In genomic region chr9:31140316-31140715, GRCh38 we compare ENCODE assay signal across 9 cellular contexts.
DNase-seq lines count a peak whose midpoint lies in the region; ATAC-seq and TF ChIP-seq lines count a peak whose summit lies in the region.
"Had no signal": no experiment of that assay in that cellular context is flagged by ENCODE, and none has a peak within 500 bp of the region (broad histone marks: within the 10 kb centered on the region; RNA-seq: fewer than 3 reads in every experiment).

No MANE protein-coding gene starts in this region.

- ATAC-seq in body of pancreas = no peak
- no peak for ATAC-seq in heart right ventricle
- no peak for ATAC-seq in heart left ventricle
- no peak for ATAC-seq in effector memory CD8-positive, alpha-beta T cell (replicated peaks)
- ATAC-seq: activated CD4-positive, CD25-positive, alpha-beta regulatory T cell treated with anti-CD3 and anti-CD28 coated beads, Interleukin-2, amount 50 U/mL, for 24 hours had no signal

- H3K4me1 ChIP-seq in body of pancreas (peaks cover 12% of the 10 kb centered on the region), neural progenitor cell (no peaks in the 10 kb centered on the region), heart right ventricle (no peaks in the 10 kb centered on the region), heart left ventricle (no peaks in the 10 kb centered on the region)

- no peak overlapping the region for H3K27ac ChIP-seq in body of pancreas
- no peak overlapping the region for H3K27ac ChIP-seq in neural progenitor cell
- no peak overlapping the region for H3K27ac ChIP-seq in heart right ventricle
- no peak overlapping the region for H3K27ac ChIP-seq in heart left ventricle

- TF ChIP-seq CTCF in body of pancreas (IDR thresholded peaks at IDR 0.05) = peak in 6 of 7 experiments; percentile 28 to 58 (median 42)
- TF ChIP-seq CTCF in neural progenitor cell (IDR thresholded peaks at IDR 0.05) = peak; percentile 63
- peak in 1 of 9 donors; percentile 22 for TF ChIP-seq CTCF in heart right ventricle (IDR thresholded peaks at IDR 0.05)
- TF ChIP-seq CTCF in heart left ventricle (IDR thresholded peaks at IDR 0.05) = peak in 1 of 12 donors; percentile 8

- H3K9ac ChIP-seq in neural progenitor cell = no peak overlapping the region

- TF ChIP-seq POLR2A in body of pancreas (IDR thresholded peaks at IDR 0.05) (no peak), heart left ventricle (IDR thresholded peaks at IDR 0.05) (no peak)

- no peaks in the 10 kb centered on the region for H3K9me3 Mint-ChIP-seq in neural progenitor cell
- H3K9me3 Mint-ChIP-seq in effector memory CD8-positive, alpha-beta T cell = no peaks in the 10 kb centered on the region

- no peaks in the 10 kb centered on the region for H3K36me3 ChIP-seq in body of pancreas (replicated peaks in 1 of 2; ENCODE audit: insufficient read depth in 1 of 2, low read depth in 2 of 2)
- H3K36me3 ChIP-seq in neural progenitor cell = no peaks in the 10 kb centered on the region
- H3K36me3 ChIP-seq in heart right ventricle = no peaks in the 10 kb centered on the region
- no peaks in the 10 kb centered on the region for H3K36me3 ChIP-seq in heart left ventricle

- H3K4me2 ChIP-seq in neural progenitor cell = no peak overlapping the region

- DNase-seq in DMS53 (lab: John Stamatoyannopoulos, UW) (peak; percentile 41), DMS53 treated with DMSO at 0.1 percent for 48 hours (lab: John Stamatoyannopoulos, UW; ENCODE audit: unreplicated experiment) (no peak), Kasumi-1 (lab: John Stamatoyannopoulos, UW) (peak; percentile 76 to 82), body of pancreas (no peak), neural progenitor cell (ENCODE audit: low spot score) (peak; percentile 36), heart right ventricle (no peak), heart left ventricle (no peak)
- no peak for DNase-seq in effector memory CD8-positive, alpha-beta T cell

- H3K79me2 ChIP-seq in neural progenitor cell (ENCODE audit: low read depth) = no peaks in the 10 kb centered on the region

- H3K36me3 Mint-ChIP-seq in neural progenitor cell = no peaks in the 10 kb centered on the region
- H3K36me3 Mint-ChIP-seq in effector memory CD8-positive, alpha-beta T cell (ENCODE audit: insufficient read depth) = no peaks in the 10 kb centered on the region

- no peak overlapping the region for H3K27ac Mint-ChIP-seq in neural progenitor cell
- H3K27ac Mint-ChIP-seq in effector memory CD8-positive, alpha-beta T cell = no peak overlapping the region

- WGBS in body of pancreas, 2 donors = 7 to 8% methylated on average over 1 of the region's 1 CpG
- 12% methylated on average over 1 of the region's 1 CpG for WGBS in heart right ventricle, 2 donors
- WGBS in heart left ventricle, 4 donors = 6 to 17% (median 9%) methylated on average over 1 of the region's 1 CpG

- H3K4me3 Mint-ChIP-seq in neural progenitor cell = no peak overlapping the region
- no peak overlapping the region for H3K4me3 Mint-ChIP-seq in effector memory CD8-positive, alpha-beta T cell

- no peaks in the 10 kb centered on the region for H4K20me1 ChIP-seq in neural progenitor cell (ENCODE audit: low read depth)

- H3K4me3 ChIP-seq in body of pancreas (no peak overlapping the region), neural progenitor cell (no peak overlapping the region), heart right ventricle (no peak overlapping the region), heart left ventricle (no peak overlapping the region)

- H3K27me3 ChIP-seq in body of pancreas (no peaks in the 10 kb centered on the region), neural progenitor cell (no peaks in the 10 kb centered on the region), heart right ventricle (no peaks in the 10 kb centered on the region), heart left ventricle (no peaks in the 10 kb centered on the region)

- intact Hi-C loops in body of pancreas (cut with DNase I) (no loop called here), heart right ventricle (cut with DNase I) (no loop called here), heart left ventricle (cut with DNase I) (no loop called here)

- peaks cover 5% of the 10 kb centered on the region for H3K4me1 Mint-ChIP-seq in neural progenitor cell
- no peaks in the 10 kb centered on the region for H3K4me1 Mint-ChIP-seq in effector memory CD8-positive, alpha-beta T cell (ENCODE audit: low read depth in 2 of 2)

- H3F3A ChIP-seq in neural progenitor cell (ENCODE audit: low read depth) = no peaks in the 10 kb centered on the region

- H3K9me3 ChIP-seq in body of pancreas (no peaks in the 10 kb centered on the region), neural progenitor cell (ENCODE audit: low read depth) (no peaks in the 10 kb centered on the region), heart right ventricle (no peaks in the 10 kb centered on the region), heart left ventricle (no peaks in the 10 kb centered on the region)

- no peaks in the 10 kb centered on the region for H3K27me3 Mint-ChIP-seq in neural progenitor cell (ENCODE audit: insufficient read depth, low read depth)
- no peaks in the 10 kb centered on the region for H3K27me3 Mint-ChIP-seq in effector memory CD8-positive, alpha-beta T cell

- H2AFZ ChIP-seq in neural progenitor cell (replicated peaks) = no peak overlapping the region

Comparison
In these comparisons a context has a peak if more than half of its experiments do, and no peak if none do; other contexts are left out.
1. DNase-seq: peak in DMS53 (single experiment), Kasumi-1 (2 of 2) and neural progenitor cell (single experiment); none in DMS53 treated with DMSO at 0.1 percent for 48 hours (single experiment), body of pancreas (0 of 4), heart right ventricle (0 of 2), heart left ventricle (0 of 5) and effector memory CD8-positive, alpha-beta T cell (0 of 3).